In the genomic region with DNA sequence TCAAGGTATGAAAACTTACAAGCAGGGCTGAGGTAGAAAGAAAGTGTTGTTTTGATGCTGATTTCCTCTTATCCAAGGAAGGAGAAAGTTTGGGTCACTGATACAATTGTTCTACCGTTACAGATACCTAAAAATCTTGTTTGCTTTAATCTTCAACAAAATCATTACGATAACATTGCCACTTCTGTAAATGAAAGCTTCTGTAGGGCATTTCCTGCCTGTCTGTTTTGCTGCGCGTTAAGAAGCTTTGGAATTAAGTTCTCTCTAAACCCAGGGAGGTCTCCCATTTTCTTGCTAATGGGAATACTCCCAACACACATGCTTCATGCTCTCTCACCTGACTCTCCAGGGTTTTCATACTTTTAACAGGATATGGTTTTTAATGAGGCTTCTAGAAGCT, we compare ENCODE assay signal across 13 cellular contexts.
A peak's percentile ranks its signal among the peaks of the same experiment; 100 is the strongest.
DNase-seq lines count a peak whose midpoint lies in the region; ATAC-seq and TF ChIP-seq lines count a peak whose summit lies in the region.
"Had no signal": no experiment of that assay in that cellular context is flagged by ENCODE, and none has a peak within 500 bp of the region (broad histone marks: within the 10 kb centered on the region; RNA-seq: fewer than 3 reads in every experiment).

No MANE protein-coding gene starts in this region.

- H3K4me1 ChIP-seq in GM23338 (ENCODE audit: insufficient read depth) = peaks cover 51% of the 10 kb centered on the region
- peaks cover 20% of the 10 kb centered on the region for H3K4me1 ChIP-seq in body of pancreas
- H3K4me1 ChIP-seq in Peyer's patch = no peaks in the 10 kb centered on the region

- CTCF ChIA-PET in CD4-positive, alpha-beta T cell (lab: Charles Lee) = no interaction called here

- intact Hi-C loops in CD4-positive, alpha-beta T cell (cut with DNase I, micrococcal nuclease) = no loop called here
- intact Hi-C loops in body of pancreas (cut with DNase I) = no loop called here

- peak overlapping the region; percentile 82 for H3K27ac Mint-ChIP-seq in CD4-positive, alpha-beta T cell
- H3K27ac Mint-ChIP-seq in GM23338 (peak overlapping the region; percentile 7; the same call in 1 of the 2 replicates), nephron progenitor cell (no peak overlapping the region)
- H3K27ac Mint-ChIP-seq in central memory CD8-positive, alpha-beta T cell (ENCODE audit: low read depth) = peak overlapping the region; percentile 77
- H3K27ac Mint-ChIP-seq in natural killer cell treated with Interleukin-12 subunit alpha and Interleukin-12 subunit beta and Interleukin-15 and Interleukin-18, amount 100 ng/mL, for 72 hours = no peak overlapping the region

- no peak overlapping the region for H2AFZ ChIP-seq in GM23338

- no peaks in the 10 kb centered on the region for H3K27me3 ChIP-seq in CD4-positive, alpha-beta T cell (ENCODE audit: control insufficient read depth, insufficient read depth, low read length)
- H3K27me3 ChIP-seq in GM23338 (ENCODE audit: insufficient read depth) (no peaks in the 10 kb centered on the region), body of pancreas (no peaks in the 10 kb centered on the region), Peyer's patch (no peaks in the 10 kb centered on the region)

- peak; percentile 22 for ATAC-seq in CD4-positive, alpha-beta T cell (ENCODE audit: poor library complexity)
- ATAC-seq in GM23338 (peak; percentile 27; the same call in 2 of the 3 replicates), body of pancreas (no peak)
- ATAC-seq in central memory CD8-positive, alpha-beta T cell (replicated peaks; ENCODE audit: extremely low read depth, poor library complexity, severe bottlenecking) = no peak
- no peak for ATAC-seq in natural killer cell treated with Interleukin-12 subunit alpha and Interleukin-12 subunit beta and Interleukin-15 and Interleukin-18, amount 100 ng/mL, for 72 hours

- no peaks in the 10 kb centered on the region for H3K36me3 Mint-ChIP-seq in CD4-positive, alpha-beta T cell (ENCODE audit: low read depth)
- no peaks in the 10 kb centered on the region for H3K36me3 Mint-ChIP-seq in GM23338 (ENCODE audit: low read depth)
- H3K36me3 Mint-ChIP-seq in central memory CD8-positive, alpha-beta T cell (ENCODE audit: insufficient read depth) = peaks cover 2% of the 10 kb centered on the region
- no peaks in the 10 kb centered on the region for H3K36me3 Mint-ChIP-seq in natural killer cell treated with Interleukin-12 subunit alpha and Interleukin-12 subunit beta and Interleukin-15 and Interleukin-18, amount 100 ng/mL, for 72 hours
- peaks cover 7% of the 10 kb centered on the region for H3K36me3 Mint-ChIP-seq in nephron progenitor cell (ENCODE audit: low read depth)

- POLR2A ChIA-PET in CD4-positive, alpha-beta T cell (lab: Charles Lee) = interaction anchor here (1.0 kb wide), 1 partner anchor 45 kb away, joined by 4 read pairs; no protein-coding TSS in a partner anchor

- peak overlapping the region; percentile 38; the same call in 1 of the 2 replicates for H3K4me2 ChIP-seq in GM23338

- no peaks in the 10 kb centered on the region for H3K9me3 ChIP-seq in CD4-positive, alpha-beta T cell (ENCODE audit: control insufficient read depth, low read length)
- H3K9me3 ChIP-seq in body of pancreas (no peaks in the 10 kb centered on the region), Peyer's patch (no peaks in the 10 kb centered on the region)

- H3K27ac ChIP-seq in CD4-positive, alpha-beta T cell (ENCODE audit: low read depth, low read length) = peak overlapping the region; percentile 19
- no peak overlapping the region for H3K27ac ChIP-seq in GM23338 (ENCODE audit: low read depth)
- peak overlapping the region in 2 of 4 donors; percentile 69 to 70 for H3K27ac ChIP-seq in body of pancreas
- peak overlapping the region in 2 of 4 donors; percentile 15 to 28 for H3K27ac ChIP-seq in Peyer's patch

- DNase-seq in CD4-positive, alpha-beta T cell = no peak
- DNase-seq in GM23338 (ENCODE audit: low spot score) (peak; percentile 32), body of pancreas (no peak), nephron progenitor cell (no peak), NCI-H146 treated with DMSO at 0.1 percent for 48 hours (lab: John Stamatoyannopoulos, UW; ENCODE audit: unreplicated experiment) (no peak), Peyer's patch (no peak)
- no peak for DNase-seq in central memory CD8-positive, alpha-beta T cell (ENCODE audit: low spot score in 2 of 2)
- no peak for DNase-seq in natural killer cell treated with Interleukin-12 subunit alpha and Interleukin-12 subunit beta and Interleukin-15 and Interleukin-18, amount 100 ng/mL, for 72 hours (ENCODE audit: low spot score)
- DNase-seq: foreskin melanocyte, NCI-H1092, RPMI8226, T-helper 9 cell had no signal

- H3K9me3 Mint-ChIP-seq in CD4-positive, alpha-beta T cell = no peaks in the 10 kb centered on the region
- H3K9me3 Mint-ChIP-seq in GM23338 = no peaks in the 10 kb centered on the region; the same call in 2 of the 3 replicates
- H3K9me3 Mint-ChIP-seq in central memory CD8-positive, alpha-beta T cell = no peaks in the 10 kb centered on the region
- no peaks in the 10 kb centered on the region for H3K9me3 Mint-ChIP-seq in natural killer cell treated with Interleukin-12 subunit alpha and Interleukin-12 subunit beta and Interleukin-15 and Interleukin-18, amount 100 ng/mL, for 72 hours
- H3K9me3 Mint-ChIP-seq in nephron progenitor cell = no peaks in the 10 kb centered on the region

- WGBS in body of pancreas, 2 donors = 48 to 64% methylated on average over 4 of the region's 4 CpGs

- no peaks in the 10 kb centered on the region for H3F3A ChIP-seq in GM23338 (replicated peaks; ENCODE audit: low read depth)

- H3K4me3 ChIP-seq in GM23338 (no peak overlapping the region), body of pancreas (no peak overlapping the region), Peyer's patch (no peak overlapping the region)

- H3K27me3 Mint-ChIP-seq in CD4-positive, alpha-beta T cell = no peaks in the 10 kb centered on the region
- peaks cover 4% of the 10 kb centered on the region for H3K27me3 Mint-ChIP-seq in GM23338 (ENCODE audit: insufficient read depth, low read depth, poor library complexity)
- H3K27me3 Mint-ChIP-seq in central memory CD8-positive, alpha-beta T cell = no peaks in the 10 kb centered on the region
- H3K27me3 Mint-ChIP-seq in natural killer cell treated with Interleukin-12 subunit alpha and Interleukin-12 subunit beta and Interleukin-15 and Interleukin-18, amount 100 ng/mL, for 72 hours = no peaks in the 10 kb centered on the region
- peaks cover 4% of the 10 kb centered on the region for H3K27me3 Mint-ChIP-seq in nephron progenitor cell (ENCODE audit: low read depth, poor library complexity)

- TF ChIP-seq CTCF in CD4-positive, alpha-beta T cell (IDR thresholded peaks at IDR 0.05) = no peak
- TF ChIP-seq CTCF in GM23338 (conservative IDR thresholded peaks at IDR 0.05; ENCODE audit: low read depth in 2 of 2) (no peak), body of pancreas (IDR thresholded peaks at IDR 0.05) (no peak), nephron progenitor cell (IDR thresholded peaks at IDR 0.05) (no peak), Peyer's patch (IDR thresholded peaks at IDR 0.05) (no peak)

- H4K20me1 ChIP-seq in GM23338 (replicated peaks; ENCODE audit: insufficient read depth) = no peaks in the 10 kb centered on the region

- peak overlapping the region; percentile 66 for H3K4me3 Mint-ChIP-seq in CD4-positive, alpha-beta T cell
- H3K4me3 Mint-ChIP-seq in GM23338 (no peak overlapping the region), nephron progenitor cell (no peak overlapping the region)
- no peak overlapping the region for H3K4me3 Mint-ChIP-seq in central memory CD8-positive, alpha-beta T cell
- H3K4me3 Mint-ChIP-seq in natural killer cell treated with Interleukin-12 subunit alpha and Interleukin-12 subunit beta and Interleukin-15 and Interleukin-18, amount 100 ng/mL, for 72 hours = peak overlapping the region; percentile 15
- H3K4me3 Mint-ChIP-seq: neural crest cell had no signal

- TF ChIP-seq POLR2A in body of pancreas (IDR thresholded peaks at IDR 0.05) (no peak), Peyer's patch (IDR thresholded peaks at IDR 0.05) (no peak)

- H3K79me2 ChIP-seq in GM23338 (replicated peaks; ENCODE audit: insufficient read depth) = no peaks in the 10 kb centered on the region

- H3K9me2 ChIP-seq in GM23338 (ENCODE audit: insufficient read depth) = no peaks in the 10 kb centered on the region; the same call in 1 of the 2 replicates

- no peaks in the 10 kb centered on the region for H3K36me3 ChIP-seq in GM23338 (ENCODE audit: insufficient read depth)
- H3K36me3 ChIP-seq in body of pancreas (replicated peaks in 1 of 2; ENCODE audit: insufficient read depth in 1 of 2, low read depth in 2 of 2) = no peaks in the 10 kb centered on the region
- no peaks in the 10 kb centered on the region for H3K36me3 ChIP-seq in Peyer's patch

- peaks cover 28% of the 10 kb centered on the region for H3K4me1 Mint-ChIP-seq in CD4-positive, alpha-beta T cell (ENCODE audit: low read depth)
- H3K4me1 Mint-ChIP-seq in GM23338 (peaks cover 52% of the 10 kb centered on the region), nephron progenitor cell (peaks cover 45% of the 10 kb centered on the region)
- peaks cover 16% of the 10 kb centered on the region for H3K4me1 Mint-ChIP-seq in central memory CD8-positive, alpha-beta T cell
- H3K4me1 Mint-ChIP-seq in natural killer cell treated with Interleukin-12 subunit alpha and Interleukin-12 subunit beta and Interleukin-15 and Interleukin-18, amount 100 ng/mL, for 72 hours (ENCODE audit: low read depth in 2 of 2) = peaks cover 19 to 30% of the 10 kb centered on the region in 2 donors

TF ChIP-seq in GM23338, 12 proteins besides CTCF, POLR2A, EP300 and RAD21 (continues in another document):
- no peak for TF ChIP-seq ZNF114 (CRISPR knock-in tag; IDR thresholded peaks at IDR 0.05)

Comparison
In these comparisons a context has a peak if more than half of its experiments do, and no peak if none do; other contexts are left out.
1. ATAC-seq: peak in CD4-positive, alpha-beta T cell (single experiment) and GM23338 (single experiment); none in central memory CD8-positive, alpha-beta T cell (single experiment), natural killer cell treated with Interleukin-12 subunit alpha and Interleukin-12 subunit beta and Interleukin-15 and Interleukin-18, amount 100 ng/mL, for 72 hours (0 of 2) and body of pancreas (single experiment).
2. H3K27ac Mint-ChIP-seq: peak in CD4-positive, alpha-beta T cell (single experiment), GM23338 (single experiment) and central memory CD8-positive, alpha-beta T cell (single experiment); none in natural killer cell treated with Interleukin-12 subunit alpha and Interleukin-12 subunit beta and Interleukin-15 and Interleukin-18, amount 100 ng/mL, for 72 hours (0 of 2) and nephron progenitor cell (single experiment).
3. H3K4me3 Mint-ChIP-seq: peak in CD4-positive, alpha-beta T cell (single experiment) and natural killer cell treated with Interleukin-12 subunit alpha and Interleukin-12 subunit beta and Interleukin-15 and Interleukin-18, amount 100 ng/mL, for 72 hours (single experiment); none in GM23338 (single experiment), central memory CD8-positive, alpha-beta T cell (single experiment) and nephron progenitor cell (single experiment).